ENCODE assay signal across 1 cellular context in the genomic region with DNA sequence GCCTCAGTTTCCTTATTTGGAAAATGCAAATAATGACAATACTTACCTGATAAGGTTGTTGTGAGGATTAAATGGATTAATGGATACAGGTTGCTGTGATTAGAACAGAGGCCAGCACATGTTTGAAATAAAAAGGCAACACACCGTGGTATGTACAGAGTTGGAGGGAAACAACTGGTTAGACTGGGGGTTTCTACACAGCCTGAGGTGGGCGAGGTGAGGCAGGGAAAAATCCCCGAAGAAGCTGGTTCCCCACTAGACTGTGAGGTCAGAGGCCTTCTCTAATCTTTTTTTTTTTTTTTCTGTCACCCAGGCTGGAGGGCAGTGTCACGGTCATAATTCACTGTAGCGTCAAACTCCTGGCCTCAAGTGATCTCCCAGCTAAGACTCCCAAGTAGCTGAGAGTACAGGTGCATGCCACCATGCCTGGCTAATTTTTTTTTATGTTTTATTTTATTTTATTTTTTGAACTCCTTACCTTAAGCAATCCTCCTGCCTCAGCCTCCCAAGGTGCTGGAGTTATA.
TF ChIP-seq lines count a peak whose summit lies in the region.

No MANE protein-coding gene starts in this region.

TF ChIP-seq in GM12878, 131 proteins besides CTCF, POLR2A, EP300 and RAD21:
- 0 out of 2 replicates have a peak, but pooled peaks have one; percentile 17 for TF ChIP-seq CREB1 (IDR thresholded peaks at IDR 0.05; ENCODE audit: low read depth)
- TF ChIP-seq, protein P1, sequence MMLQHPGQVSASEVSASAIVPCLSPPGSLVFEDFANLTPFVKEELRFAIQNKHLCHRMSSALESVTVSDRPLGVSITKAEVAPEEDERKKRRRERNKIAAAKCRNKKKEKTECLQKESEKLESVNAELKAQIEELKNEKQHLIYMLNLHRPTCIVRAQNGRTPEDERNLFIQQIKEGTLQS (IDR thresholded peaks at IDR 0.05; ENCODE audit: borderline replicate concordance, extremely low read depth, low read depth, low read length): no peak
- TF ChIP-seq RUNX3 (IDR thresholded peaks at IDR 0.05; ENCODE audit: low read length): peak; percentile 48; the same call in 1 of the 2 replicates
